Comparison of ENCODE assay signal across 21 cellular contexts in genomic region chr1:157004286-157004685, GRCh38. TPM values are rescaled to one million over a fixed set of nuclear protein-coding genes. Genes with fewer than 3 reads are reported as not detected.
A peak's percentile ranks its signal among the peaks of the same experiment; 100 is the strongest.
DNase-seq lines count a peak whose midpoint lies in the region; ATAC-seq and TF ChIP-seq lines count a peak whose summit lies in the region.
"Had no signal": no experiment of that assay in that cellular context is flagged by ENCODE, and none has a peak within 500 bp of the region (broad histone marks: within the 10 kb centered on the region; RNA-seq: fewer than 3 reads in every experiment).

No MANE protein-coding gene starts in this region.

- peak overlapping the region; percentile 60 for H3K27ac Mint-ChIP-seq in neural crest cell (ENCODE audit: unreplicated experiment)
- H3K27ac Mint-ChIP-seq in activated CD4-positive, alpha-beta T cell treated with anti-CD3 and anti-CD28 coated beads for 36 hours: no peak overlapping the region
- H3K27ac Mint-ChIP-seq: B cell had no signal

- DNase-seq in AG10803 (ENCODE audit: low read depth): peak; percentile 29
- DNase-seq in NCI-H2227 treated with DMSO at 0.1 percent for 48 hours (lab: John Stamatoyannopoulos, UW): peak; percentile 22
- DNase-seq in hepatocyte (ENCODE audit: low spot score): no peak
- no peak for DNase-seq in neural crest cell (ENCODE audit: low read depth, low spot score)
- DNase-seq in activated CD4-positive, alpha-beta T cell treated with anti-CD3 and anti-CD28 coated beads for 36 hours: no peak
- DNase-seq in NCI-H128 (lab: John Stamatoyannopoulos, UW; ENCODE audit: unreplicated experiment): no peak
- DNase-seq in UCSD-AML1 (lab: John Stamatoyannopoulos, UW; ENCODE audit: unreplicated experiment): no peak
- no peak for DNase-seq in GM19238 (ENCODE audit: insufficient read length, low spot score)
- DNase-seq: 8988T; DMS79 treated with DMSO at 0.1 percent for 48 hours; KG1; MV-4-11; NCI-H1417; NCI-H187 treated with DMSO at 0.1 percent for 48 hours; NCI-H510A; NCI-H748 treated with DMSO at 0.1 percent for 48 hours; NK-92 treated with Interleukin-12 subunit alpha and Interleukin-12 subunit beta, amount 100 ng/mL, for 24 hours; Peyer's patch had no signal

- CTCF ChIA-PET in activated CD4-positive, alpha-beta T cell treated with anti-CD3 and anti-CD28 coated beads for 36 hours (lab: Charles Lee): interaction anchor here (0.6 kb wide), 1 partner anchor 65 kb away, joined by 3 read pairs; no protein-coding TSS in a partner anchor

- 64% methylated on average over 4 of the region's 4 CpGs for WGBS in hepatocyte (ENCODE audit: low lambda C conversion rate, missing lambda C conversion rate)

- H3K27me3 ChIP-seq in hepatocyte: no peaks in the 10 kb centered on the region
- H3K27me3 ChIP-seq: Peyer's patch had no signal

- peaks cover 46% of the 10 kb centered on the region for H4K20me1 ChIP-seq in hepatocyte (ENCODE audit: insufficient read depth, poor library complexity, severe bottlenecking)

- no peaks in the 10 kb centered on the region for H3K9me2 ChIP-seq in hepatocyte (replicated peaks; ENCODE audit: insufficient read depth)

- H3K9me3 ChIP-seq in hepatocyte (ENCODE audit: low read depth): no peaks in the 10 kb centered on the region
- H3K9me3 ChIP-seq: Peyer's patch had no signal

- H3K27ac ChIP-seq in hepatocyte: peak overlapping the region; percentile 24
- H3K27ac ChIP-seq: Peyer's patch had no signal

- H3K4me3 ChIP-seq in AG10803 (ENCODE audit: low read length): no peak overlapping the region
- H3K4me3 ChIP-seq in hepatocyte: no peak overlapping the region
- H3K4me3 ChIP-seq: Peyer's patch had no signal

- no peak overlapping the region for H2AFZ ChIP-seq in hepatocyte

- H3K36me3 ChIP-seq in hepatocyte (replicated peaks; ENCODE audit: insufficient read depth, low read depth): no peaks in the 10 kb centered on the region
- H3K36me3 ChIP-seq: Peyer's patch had no signal

- no peaks in the 10 kb centered on the region for H3K27me3 Mint-ChIP-seq in neural crest cell (ENCODE audit: low read depth)
- H3K27me3 Mint-ChIP-seq in activated CD4-positive, alpha-beta T cell treated with anti-CD3 and anti-CD28 coated beads for 36 hours: peaks cover 13% of the 10 kb centered on the region

- no peaks in the 10 kb centered on the region for H3K36me3 Mint-ChIP-seq in neural crest cell (ENCODE audit: low read depth)
- H3K36me3 Mint-ChIP-seq in activated CD4-positive, alpha-beta T cell treated with anti-CD3 and anti-CD28 coated beads for 36 hours (ENCODE audit: low read depth): no peaks in the 10 kb centered on the region

- peaks cover 97% of the 10 kb centered on the region for H3K79me2 ChIP-seq in hepatocyte

- H3K4me3 Mint-ChIP-seq in neural crest cell: no peak overlapping the region
- no peak overlapping the region for H3K4me3 Mint-ChIP-seq in activated CD4-positive, alpha-beta T cell treated with anti-CD3 and anti-CD28 coated beads for 36 hours
- H3K4me3 Mint-ChIP-seq: B cell had no signal

- intact Hi-C loops in activated CD4-positive, alpha-beta T cell treated with anti-CD3 and anti-CD28 coated beads for 36 hours (cut with DNase I, micrococcal nuclease): loop anchor here in 1 of 2 experiments (10.0 kb wide), 1 partner anchor 61 kb away; no protein-coding TSS in a partner anchor

- H3K4me1 Mint-ChIP-seq in neural crest cell: peaks cover 33% of the 10 kb centered on the region
- no peaks in the 10 kb centered on the region for H3K4me1 Mint-ChIP-seq in activated CD4-positive, alpha-beta T cell treated with anti-CD3 and anti-CD28 coated beads for 36 hours
- H3K4me1 Mint-ChIP-seq: B cell had no signal

- TF ChIP-seq CTCF in AG10803 (conservative IDR thresholded peaks at IDR 0.05; ENCODE audit: low read length) (no peak), hepatocyte (IDR thresholded peaks at IDR 0.05; ENCODE audit: poor library complexity) (no peak), neural crest cell (conservative IDR thresholded peaks at IDR 0.05) (no peak)

- POLR2A ChIA-PET in activated CD4-positive, alpha-beta T cell treated with anti-CD3 and anti-CD28 coated beads for 36 hours (lab: Charles Lee): no interaction called here

- peaks cover 10% of the 10 kb centered on the region for H3K4me1 ChIP-seq in hepatocyte (ENCODE audit: insufficient read depth)

- H3K9me3 Mint-ChIP-seq in neural crest cell: no peaks in the 10 kb centered on the region
- no peaks in the 10 kb centered on the region for H3K9me3 Mint-ChIP-seq in activated CD4-positive, alpha-beta T cell treated with anti-CD3 and anti-CD28 coated beads for 36 hours (ENCODE audit: low read depth)

- H3K4me2 ChIP-seq in hepatocyte: no peak overlapping the region

- ATAC-seq in activated CD4-positive, alpha-beta T cell treated with anti-CD3 and anti-CD28 coated beads for 36 hours: no peak
- ATAC-seq: HepG2, Right ventricle myocardium inferior had no signal

RNA-seq across cellular contexts. Expression of gene ARHGEF11, which starts 41.3 kb away (rescaled TPM):
- total RNA-seq in hepatocyte: 26.9 and 28.3 TPM in 2 replicates
- polyA plus RNA-seq in hepatocyte: 25.0 and 31.1 TPM in 2 replicates
- 51.5 and 52.7 TPM in 2 replicates for total RNA-seq in neural crest cell
- 1 to 10 TPM; 3.5 to 4.8 TPM for total RNA-seq in activated CD4-positive, alpha-beta T cell treated with anti-CD3 and anti-CD28 coated beads for 36 hours

Comparison
In these comparisons a context has a peak if more than half of its experiments do, and no peak if none do; other contexts are left out.
1. DNase-seq: peak in AG10803 (single experiment) and NCI-H2227 treated with DMSO at 0.1 percent for 48 hours (single experiment); none in hepatocyte (single experiment), neural crest cell (single experiment), activated CD4-positive, alpha-beta T cell treated with anti-CD3 and anti-CD28 coated beads for 36 hours (single experiment), NCI-H128 (single experiment), UCSD-AML1 (single experiment) and GM19238 (single experiment).